In the genomic region with DNA sequence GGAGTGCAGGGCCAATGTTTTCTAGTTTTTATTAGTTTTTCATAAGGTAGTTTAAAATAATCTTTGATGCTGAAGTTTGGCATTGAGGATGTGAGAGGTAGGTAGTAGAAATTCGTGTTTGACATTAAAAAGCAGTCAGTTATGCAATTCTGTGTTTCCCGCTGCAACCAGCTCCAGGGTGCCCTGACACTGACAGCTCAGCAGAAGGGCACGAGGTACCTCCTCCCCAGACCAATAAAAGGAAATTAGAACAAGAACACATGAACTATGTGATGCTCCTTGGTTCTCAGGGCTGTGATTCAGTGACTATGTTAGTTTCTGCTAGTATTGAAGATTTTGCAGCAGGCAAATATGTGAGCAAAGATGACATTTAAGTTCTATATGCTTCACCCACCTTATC, we compare ENCODE assay signal across 19 cellular contexts. TPM values are rescaled to one million over a fixed set of nuclear protein-coding genes. Genes with fewer than 3 reads are reported as not detected.
A peak's percentile ranks its signal among the peaks of the same experiment; 100 is the strongest.
DNase-seq lines count a peak whose midpoint lies in the region; ATAC-seq and TF ChIP-seq lines count a peak whose summit lies in the region.
"Had no signal": no experiment of that assay in that cellular context is flagged by ENCODE, and none has a peak within 500 bp of the region (broad histone marks: within the 10 kb centered on the region; RNA-seq: fewer than 3 reads in every experiment).

No MANE protein-coding gene starts in this region.

- no peak for ATAC-seq in GM18519 (IDR thresholded peaks at IDR 0.05; ENCODE audit: low FRiP score, unreplicated experiment)
- no peak for ATAC-seq in left cardiac atrium
- ATAC-seq: gastrocnemius medialis, upper lobe of right lung had no signal

- DNase-seq in NOMO-1 (lab: John Stamatoyannopoulos, UW; ENCODE audit: unreplicated experiment in 2 of 2) (peak; percentile 25 to 28), NOMO-1 treated with dmso at 0.1 percent for 144 hours (lab: John Stamatoyannopoulos, UW; ENCODE audit: unreplicated experiment) (no peak), M059J (ENCODE audit: low read depth) (peak; percentile 23), epithelial cell of esophagus (ENCODE audit: low read depth) (peak; percentile 49), skeletal muscle cell (ENCODE audit: low read depth) (peak; percentile 16), left cardiac atrium (no peak)
- DNase-seq in activated CD4-positive, alpha-beta T cell treated with anti-CD3 and anti-CD28 coated beads, Interleukin-2, amount 10 ng/mL, durations not matched to agents 7 days and 5 days = no peak
- DNase-seq: activated CD4-positive, alpha-beta T cell treated with anti-CD3 and anti-CD28 coated beads, Interleukin-2, amount 50 U/mL, for 1 hour; activated gamma-delta T cell treated with Interleukin-2 at 50 U/mL for 16 hours; dermis blood vessel endothelial cell; gastrocnemius medialis; KBM-7; NCI-H1105; NCI-H510A; retina; SHP77; upper lobe of right lung had no signal

- POLR2A ChIA-PET in activated CD4-positive, alpha-beta T cell treated with anti-CD3 and anti-CD28 coated beads, Interleukin-2, amount 10 ng/mL, durations not matched to agents 7 days and 5 days (lab: Charles Lee) = no interaction called here

- H3K4me3 Mint-ChIP-seq in activated CD4-positive, alpha-beta T cell treated with anti-CD3 and anti-CD28 coated beads, Interleukin-2, amount 10 ng/mL, durations not matched to agents 7 days and 5 days = no peak overlapping the region

- TF ChIP-seq CTCF in epithelial cell of esophagus (IDR thresholded peaks at IDR 0.05; ENCODE audit: insufficient read depth, low read depth, low read length, missing control alignments) = no peak

- peaks cover 14% of the 10 kb centered on the region for H3K36me3 Mint-ChIP-seq in activated CD4-positive, alpha-beta T cell treated with anti-CD3 and anti-CD28 coated beads, Interleukin-2, amount 10 ng/mL, durations not matched to agents 7 days and 5 days (ENCODE audit: low read depth)

- no peaks in the 10 kb centered on the region for H3K4me1 Mint-ChIP-seq in activated CD4-positive, alpha-beta T cell treated with anti-CD3 and anti-CD28 coated beads, Interleukin-2, amount 10 ng/mL, durations not matched to agents 7 days and 5 days

- no peak overlapping the region for H3K4me3 ChIP-seq in epithelial cell of esophagus (ENCODE audit: low read length)
- H3K4me3 ChIP-seq in skeletal muscle cell (ENCODE audit: low read depth, low read length) = no peak overlapping the region
- H3K4me3 ChIP-seq: adrenal gland, gastrocnemius medialis, upper lobe of right lung had no signal

- no peaks in the 10 kb centered on the region for H3K9me3 Mint-ChIP-seq in activated CD4-positive, alpha-beta T cell treated with anti-CD3 and anti-CD28 coated beads, Interleukin-2, amount 10 ng/mL, durations not matched to agents 7 days and 5 days

- CTCF ChIA-PET in activated CD4-positive, alpha-beta T cell treated with anti-CD3 and anti-CD28 coated beads, Interleukin-2, amount 10 ng/mL, durations not matched to agents 7 days and 5 days (lab: Charles Lee) = no interaction called here

- intact Hi-C loops in left cardiac atrium (cut with DNase I) = no loop called here

- no peak overlapping the region for H3K27ac Mint-ChIP-seq in activated CD4-positive, alpha-beta T cell treated with anti-CD3 and anti-CD28 coated beads, Interleukin-2, amount 10 ng/mL, durations not matched to agents 7 days and 5 days

- peaks cover 12% of the 10 kb centered on the region for H3K27me3 Mint-ChIP-seq in activated CD4-positive, alpha-beta T cell treated with anti-CD3 and anti-CD28 coated beads, Interleukin-2, amount 10 ng/mL, durations not matched to agents 7 days and 5 days

RNA-seq across cellular contexts. Expression of gene NSUN2, which starts 40.2 kb away (rescaled TPM):
- total RNA-seq in M059J (2014; rRNA removed; shearing (Covaris generic)) = 33.5 and 54.8 TPM in 2 replicates
- 10 to 100 TPM; 67.1 to 74.5 TPM for total RNA-seq in activated CD4-positive, alpha-beta T cell treated with anti-CD3 and anti-CD28 coated beads, Interleukin-2, amount 10 ng/mL, durations not matched to agents 7 days and 5 days
- 10 to 100 TPM; 23.2 to 29.3 TPM for total RNA-seq in left cardiac atrium

RNA-seq across cellular contexts. Expression of gene SRD5A1, which starts 40.6 kb away (rescaled TPM):
- 48.8 and 53.5 TPM in 2 replicates for total RNA-seq in M059J (2014; rRNA removed; shearing (Covaris generic))
- total RNA-seq in activated CD4-positive, alpha-beta T cell treated with anti-CD3 and anti-CD28 coated beads, Interleukin-2, amount 10 ng/mL, durations not matched to agents 7 days and 5 days = 10 to 100 TPM; 10.1 to 10.4 TPM
- 1 to 10 TPM; 2.0 to 2.2 TPM for total RNA-seq in left cardiac atrium

Comparison
In these comparisons a context has a peak if more than half of its experiments do, and no peak if none do; other contexts are left out.
1. DNase-seq: peak in NOMO-1 (2 of 2), M059J (single experiment), epithelial cell of esophagus (single experiment) and skeletal muscle cell (single experiment); none in NOMO-1 treated with dmso at 0.1 percent for 144 hours (single experiment), activated CD4-positive, alpha-beta T cell treated with anti-CD3 and anti-CD28 coated beads, Interleukin-2, amount 10 ng/mL, durations not matched to agents 7 days and 5 days (single experiment) and left cardiac atrium (single experiment).